Comparison of ENCODE assay signal across 25 cellular contexts in genomic region chr1:55812281-55812680, GRCh38.
DNase-seq lines count a peak whose midpoint lies in the region; ATAC-seq, FAIRE-seq and TF ChIP-seq lines count a peak whose summit lies in the region.
"Had no signal": no experiment of that assay in that cellular context is flagged by ENCODE, and none has a peak within 500 bp of the region (broad histone marks: within the 10 kb centered on the region; RNA-seq: fewer than 3 reads in every experiment).

No MANE protein-coding gene starts in this region.

- H3K9me3 ChIP-seq in breast epithelium (no peaks in the 10 kb centered on the region), K562 (replicated peaks; ENCODE audit: control insufficient read depth, insufficient read depth, low read depth, low read length) (no peaks in the 10 kb centered on the region), uterus (no peaks in the 10 kb centered on the region)
- H3K9me3 ChIP-seq: body of pancreas, testis had no signal

- H3K36me3 ChIP-seq in breast epithelium = no peaks in the 10 kb centered on the region
- no peaks in the 10 kb centered on the region for H3K36me3 ChIP-seq in K562 (ENCODE audit: control insufficient read depth, insufficient read depth, low read length)
- H3K36me3 ChIP-seq in uterus = no peaks in the 10 kb centered on the region
- H3K36me3 ChIP-seq: heart right ventricle, WERI-Rb-1 had no signal

- H3K9me1 ChIP-seq in K562 (ENCODE audit: control insufficient read depth, insufficient read depth, low read length) = no peaks in the 10 kb centered on the region

- no peaks in the 10 kb centered on the region for H4K20me1 ChIP-seq in K562 (replicated peaks; ENCODE audit: control insufficient read depth, insufficient read depth, low read length)

- TF ChIP-seq POLR2A in breast epithelium (IDR thresholded peaks at IDR 0.05) (no peak), K562 (conservative IDR thresholded peaks at IDR 0.05) (no peak), uterus (IDR thresholded peaks at IDR 0.05) (no peak)

- no peaks in the 10 kb centered on the region for H3K79me2 ChIP-seq in K562 (ENCODE audit: control insufficient read depth, insufficient read depth, low read length)

- TF ChIP-seq RAD21 in K562 (CRISPR knock-in tag; conservative IDR thresholded peaks at IDR 0.05 in 1 of 2, IDR thresholded peaks at IDR 0.05 in 1 of 2) = no peak

- no peak overlapping the region for H3K9ac ChIP-seq in K562 (ENCODE audit: insufficient read depth in 1 of 2, low read depth in 2 of 2, low read length in 2 of 2)

- in situ Hi-C loops in K562 (cut with MboI) = no loop called here

- CTCF ChIA-PET in MCF 10A (lab: Yijun Ruan, JAX) = no interaction called here
- CTCF ChIA-PET in K562 (lab: Yijun Ruan, JAX; ENCODE audit: low intra/inter-chr PET ratio) = no interaction called here

- ATAC-seq in K562 = no peak
- no peak for ATAC-seq in HG02970 (IDR thresholded peaks at IDR 0.05; ENCODE audit: low FRiP score, unreplicated experiment)
- ATAC-seq: body of pancreas had no signal

- peaks cover 8% of the 10 kb centered on the region for H3K9me3 Mint-ChIP-seq in MCF 10A (ENCODE audit: unreplicated experiment)
- H3K9me3 Mint-ChIP-seq: activated CD4-positive, alpha-beta memory T cell treated with anti-CD3 and anti-CD28 coated beads for 36 hours had no signal

- H3K4me3 ChIP-seq in breast epithelium (no peak overlapping the region), K562 (no peak overlapping the region), uterus (no peak overlapping the region)
- H3K4me3 ChIP-seq: body of pancreas, heart right ventricle, testis had no signal

- no peak overlapping the region for H3K4me2 ChIP-seq in K562 (ENCODE audit: insufficient read depth, low read length)

- H3K4me1 Mint-ChIP-seq in MCF 10A (ENCODE audit: insufficient read depth, unreplicated experiment) = peaks cover 14% of the 10 kb centered on the region

- TF ChIP-seq EP300 in K562 (IDR thresholded peaks at IDR 0.05; ENCODE audit: low read length) = no peak

- H3K27ac ChIP-seq in breast epithelium (peak overlapping the region in 1 of 2 donors; percentile 22), K562 (ENCODE audit: extremely low read depth, low read depth, low read length) (no peak overlapping the region), uterus (peak overlapping the region; percentile 44 to 62)
- H3K27ac ChIP-seq: 22Rv1, body of pancreas, testis, WERI-Rb-1 had no signal

- H3K27me3 ChIP-seq in breast epithelium (no peaks in the 10 kb centered on the region), K562 (ENCODE audit: control insufficient read depth in 2 of 2, insufficient read depth in 2 of 2, low read length in 2 of 2) (no peaks in the 10 kb centered on the region), uterus (no peaks in the 10 kb centered on the region)
- H3K27me3 ChIP-seq: body of pancreas, heart right ventricle, testis had no signal

- intact Hi-C loops in MCF 10A (cut with micrococcal nuclease) = no loop called here
- intact Hi-C loops in breast epithelium (cut with DNase I; ENCODE audit: low total_unique reads) = no loop called here
- intact Hi-C loops in K562 (cut with micrococcal nuclease) = no loop called here
- intact Hi-C loops in uterus (cut with DNase I; ENCODE audit: low total_unique reads) = no loop called here

- no peak overlapping the region for H3K4me3 Mint-ChIP-seq in MCF 10A (ENCODE audit: unreplicated experiment)
- H3K4me3 Mint-ChIP-seq: activated CD4-positive, alpha-beta memory T cell treated with anti-CD3 and anti-CD28 coated beads for 36 hours; activated naive CD4-positive, alpha-beta T cell treated with anti-CD3 and anti-CD28 coated beads, Interleukin-2, amount 10 ng/mL, durations not matched to agents 7 days and 5 days; nephron; T-helper 1 cell treated with Interleukin-12 subunit alpha and Interleukin-12 subunit beta and Interleukin-4 antibody, amounts not matched to agents 30 μg/mL and 1 μg/mL, for 36 hours had no signal

- TF ChIP-seq CTCF in MCF 10A (IDR thresholded peaks at IDR 0.05; ENCODE audit: unreplicated experiment) (no peak), breast epithelium (IDR thresholded peaks at IDR 0.05) (no peak), K562 (IDR thresholded peaks at IDR 0.05 in 2 of 3, conservative IDR thresholded peaks at IDR 0.05 in 1 of 3; ENCODE audit: insufficient read depth in 2 of 3, low read depth in 1 of 3, low read length in 3 of 3) (no peak), uterus (IDR thresholded peaks at IDR 0.05) (no peak)

- no peaks in the 10 kb centered on the region for H3K27me3 Mint-ChIP-seq in MCF 10A (ENCODE audit: insufficient read depth, unreplicated experiment)
- H3K27me3 Mint-ChIP-seq: activated CD4-positive, alpha-beta memory T cell treated with anti-CD3 and anti-CD28 coated beads for 36 hours; activated naive CD4-positive, alpha-beta T cell treated with anti-CD3 and anti-CD28 coated beads, Interleukin-2, amount 10 ng/mL, durations not matched to agents 7 days and 5 days had no signal

- H3K36me3 Mint-ChIP-seq in MCF 10A (ENCODE audit: insufficient read depth, unreplicated experiment) = no peaks in the 10 kb centered on the region
- H3K36me3 Mint-ChIP-seq: activated CD4-positive, alpha-beta memory T cell treated with anti-CD3 and anti-CD28 coated beads for 36 hours; activated naive CD4-positive, alpha-beta T cell treated with anti-CD3 and anti-CD28 coated beads, Interleukin-2, amount 10 ng/mL, durations not matched to agents 7 days and 5 days had no signal

- BruUV-seq in MCF 10A (replicated peaks; lab: Mats Ljungman, UMichigan) = no TSS peak
- BruUV-seq in K562 (replicated peaks; lab: Mats Ljungman, UMichigan) = no TSS peak

- no peak for FAIRE-seq in K562 (lab: Jason Lieb, UNC)
- FAIRE-seq: islet of Langerhans had no signal

- DNase-seq in MCF 10A (ENCODE audit: unreplicated experiment) (peak; percentile 8), breast epithelium (ENCODE audit: low spot score in 2 of 2) (no peak), K562 (ENCODE audit: extremely low read depth in 1 of 4, low spot score in 3 of 4) (no peak), iris pigment epithelial cell (ENCODE audit: low read depth) (peak; percentile 40), uterus (no peak), OCI-M2 (lab: John Stamatoyannopoulos, UW; ENCODE audit: unreplicated experiment) (no peak)
- no peak for DNase-seq in activated CD4-positive, alpha-beta T cell treated with anti-CD3 and anti-CD28 coated beads for 4 hours
- DNase-seq: activated CD4-positive, alpha-beta memory T cell treated with anti-CD3 and anti-CD28 coated beads for 36 hours; activated naive CD4-positive, alpha-beta T cell treated with anti-CD3 and anti-CD28 coated beads, Interleukin-2, amount 10 ng/mL, durations not matched to agents 7 days and 5 days; activated T-cell treated with anti-CD3 and anti-CD28 coated beads, Interleukin-2, amount 50 U/mL, for 1 hour; body of pancreas; C1 segment of cervical spinal cord; DMS153; heart right ventricle; NCI-H2029; NCI-H510A treated with DMSO at 0.1 percent for 48 hours; posterior cingulate gyrus; SHP77 treated with DMSO at 0.1 percent for 48 hours; testis; WERI-Rb-1 had no signal

- peak overlapping the region; percentile 39 for H3K27ac Mint-ChIP-seq in MCF 10A (ENCODE audit: low read depth, unreplicated experiment)
- H3K27ac Mint-ChIP-seq: activated CD4-positive, alpha-beta memory T cell treated with anti-CD3 and anti-CD28 coated beads for 36 hours; activated naive CD4-positive, alpha-beta T cell treated with anti-CD3 and anti-CD28 coated beads, Interleukin-2, amount 10 ng/mL, durations not matched to agents 7 days and 5 days; T-helper 1 cell treated with Interleukin-12 subunit alpha and Interleukin-12 subunit beta and Interleukin-4 antibody, amounts not matched to agents 30 μg/mL and 1 μg/mL, for 36 hours had no signal

- H3K4me1 ChIP-seq in breast epithelium (no peaks in the 10 kb centered on the region), K562 (replicated peaks in 1 of 2; ENCODE audit: control insufficient read depth in 2 of 2, insufficient read depth in 2 of 2, low read length in 2 of 2) (no peaks in the 10 kb centered on the region), uterus (peaks cover 0 to 3% of the 10 kb centered on the region in 2 donors)
- H3K4me1 ChIP-seq: body of pancreas, testis had no signal

- no peak overlapping the region for H2AFZ ChIP-seq in K562 (ENCODE audit: low read depth, low read length)

- POLR2A ChIA-PET in MCF 10A (lab: Yijun Ruan, JAX) = no interaction called here
- POLR2A ChIA-PET in K562 (lab: Yijun Ruan, JAX) = no interaction called here

TF ChIP-seq in K562, 482 proteins besides CTCF, POLR2A, EP300 and RAD21 (continues in another document):
- TF ChIP-seq CEBPG (CRISPR knock-in tag; IDR thresholded peaks at IDR 0.05) = no peak
- TF ChIP-seq CEBPG (tag; conservative IDR thresholded peaks at IDR 0.05 in 1 of 2, IDR thresholded peaks at IDR 0.05 in 1 of 2) = peak; percentile 37 to 80; a peak in 3 of 4 replicates
- TF ChIP-seq NR2C2 (CRISPR knock-in tag; IDR thresholded peaks at IDR 0.05) = no peak
- peak; percentile 27; the same call in 1 of the 2 replicates for TF ChIP-seq NR2C2 (tag; IDR thresholded peaks at IDR 0.05)
- no peak for TF ChIP-seq CTCFL (IDR thresholded peaks at IDR 0.05; ENCODE audit: borderline replicate concordance, insufficient read depth, low read depth, low read length, poor library complexity, severe bottlenecking)
- TF ChIP-seq HBP1 (CRISPR knock-in tag; IDR thresholded peaks at IDR 0.05) = no peak

Comparison
In these comparisons a context has a peak if more than half of its experiments do, and no peak if none do; other contexts are left out.
1. DNase-seq: peak in MCF 10A (single experiment) and iris pigment epithelial cell (single experiment); none in breast epithelium (0 of 2), K562 (0 of 4), uterus (0 of 2), activated CD4-positive, alpha-beta T cell treated with anti-CD3 and anti-CD28 coated beads for 4 hours (0 of 2) and OCI-M2 (single experiment).